Comparison of ENCODE assay signal across 10 cellular contexts in the genomic region with DNA sequence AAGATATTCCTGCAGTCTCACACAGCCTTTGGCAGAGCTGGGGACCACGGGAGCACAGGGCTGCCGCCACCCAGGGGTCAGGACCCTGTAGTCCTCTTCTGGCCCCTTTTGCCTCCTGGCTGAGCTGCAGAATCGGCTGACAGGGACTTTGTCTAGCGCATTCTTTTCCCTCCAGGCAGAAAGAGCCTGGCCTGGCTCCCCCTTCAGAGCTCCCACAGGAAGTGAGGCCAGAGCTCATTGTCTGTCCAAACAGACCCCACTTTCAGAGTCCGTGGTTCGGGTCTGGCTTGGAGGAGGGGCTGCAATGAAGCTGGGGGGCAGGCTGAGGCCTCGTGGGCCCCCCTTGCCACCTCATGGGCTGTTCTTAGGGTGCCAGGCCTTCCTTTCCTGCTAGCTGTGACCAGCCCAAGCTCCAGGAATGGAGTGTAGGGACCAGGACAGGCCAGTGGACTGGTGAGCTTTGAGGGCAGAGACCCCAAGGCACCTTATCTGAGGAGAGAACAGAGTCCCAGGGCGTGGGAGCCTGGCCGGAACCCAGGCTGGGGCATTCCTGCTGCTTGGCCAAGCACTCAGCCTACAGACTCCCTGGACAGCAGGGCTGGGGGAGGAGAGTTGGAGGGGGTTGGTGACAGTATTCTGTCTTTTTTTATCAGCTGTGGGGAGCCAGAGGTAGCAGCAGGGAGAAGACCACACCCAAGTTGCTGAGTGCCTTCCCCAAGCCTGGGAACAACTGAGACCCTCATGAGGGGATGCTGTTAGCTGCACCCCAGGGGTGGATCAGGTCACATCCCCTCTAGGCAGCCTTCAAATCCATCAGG. TPM values are rescaled to one million over a fixed set of nuclear protein-coding genes. Genes with fewer than 3 reads are reported as not detected.
DNase-seq lines count a peak whose midpoint lies in the region; ATAC-seq and TF ChIP-seq lines count a peak whose summit lies in the region.
"Had no signal": no experiment of that assay in that cellular context is flagged by ENCODE, and none has a peak within 500 bp of the region (broad histone marks: within the 10 kb centered on the region; RNA-seq: fewer than 3 reads in every experiment).

No MANE protein-coding gene starts in this region.

- H3K9me3 Mint-ChIP-seq in natural killer cell treated with Interleukin-12 subunit alpha and Interleukin-12 subunit beta and Interleukin-15 and Interleukin-18, amount 100 ng/mL, for 72 hours, result no peaks in the 10 kb centered on the region
- no peaks in the 10 kb centered on the region for H3K9me3 Mint-ChIP-seq in effector memory CD8-positive, alpha-beta T cell

- H3K9me3 ChIP-seq in ascending aorta (no peaks in the 10 kb centered on the region), gastrocnemius medialis (no peaks in the 10 kb centered on the region)

- peaks cover 8 to 21% of the 10 kb centered on the region in 2 donors for H3K4me1 Mint-ChIP-seq in natural killer cell treated with Interleukin-12 subunit alpha and Interleukin-12 subunit beta and Interleukin-15 and Interleukin-18, amount 100 ng/mL, for 72 hours (ENCODE audit: low read depth in 2 of 2)
- H3K4me1 Mint-ChIP-seq in effector memory CD8-positive, alpha-beta T cell (ENCODE audit: low read depth in 2 of 2), result peaks cover 26 to 36% of the 10 kb centered on the region in 2 donors

- no peaks in the 10 kb centered on the region for H3K27me3 Mint-ChIP-seq in natural killer cell treated with Interleukin-12 subunit alpha and Interleukin-12 subunit beta and Interleukin-15 and Interleukin-18, amount 100 ng/mL, for 72 hours
- no peaks in the 10 kb centered on the region for H3K27me3 Mint-ChIP-seq in effector memory CD8-positive, alpha-beta T cell
- H3K27me3 Mint-ChIP-seq: activated naive CD8-positive, alpha-beta T cell had no signal

- H3K36me3 Mint-ChIP-seq in natural killer cell treated with Interleukin-12 subunit alpha and Interleukin-12 subunit beta and Interleukin-15 and Interleukin-18, amount 100 ng/mL, for 72 hours, result no peaks in the 10 kb centered on the region
- peaks cover 3% of the 10 kb centered on the region for H3K36me3 Mint-ChIP-seq in effector memory CD8-positive, alpha-beta T cell (ENCODE audit: insufficient read depth)
- H3K36me3 Mint-ChIP-seq: activated naive CD8-positive, alpha-beta T cell had no signal

- H3K4me1 ChIP-seq in ascending aorta (peaks cover 9 to 24% of the 10 kb centered on the region in 2 donors), gastrocnemius medialis (peaks cover 28 to 34% of the 10 kb centered on the region in 2 donors)

- ATAC-seq in gastrocnemius medialis (no peak), HG02970 (IDR thresholded peaks at IDR 0.05; ENCODE audit: low FRiP score, unreplicated experiment) (no peak)
- ATAC-seq in natural killer cell treated with Interleukin-12 subunit alpha and Interleukin-12 subunit beta and Interleukin-15 and Interleukin-18, amount 100 ng/mL, for 72 hours, result no peak
- no peak for ATAC-seq in effector memory CD8-positive, alpha-beta T cell (replicated peaks)

- in situ Hi-C loops in gastrocnemius medialis (cut with MboI; ENCODE audit: low sequenced_read_pairs in 4 of 4), result no loop called here

- H3K36me3 ChIP-seq in ascending aorta (no peaks in the 10 kb centered on the region), gastrocnemius medialis (no peaks in the 10 kb centered on the region)

- DNase-seq in GM10266 (ENCODE audit: extremely low spot score), result peak; percentile 26
- no peak for DNase-seq in ascending aorta (ENCODE audit: low spot score in 2 of 2)
- DNase-seq in hippocampal formation (lab: John Stamatoyannopoulos, UW), result peak; percentile 67 to 78
- no peak for DNase-seq in gastrocnemius medialis
- DNase-seq in natural killer cell treated with Interleukin-12 subunit alpha and Interleukin-12 subunit beta and Interleukin-15 and Interleukin-18, amount 100 ng/mL, for 72 hours (ENCODE audit: low spot score), result no peak
- DNase-seq in DMS79 (lab: John Stamatoyannopoulos, UW), result no peak
- DNase-seq in effector memory CD8-positive, alpha-beta T cell, result no peak

- no peak overlapping the region for H3K4me3 Mint-ChIP-seq in natural killer cell treated with Interleukin-12 subunit alpha and Interleukin-12 subunit beta and Interleukin-15 and Interleukin-18, amount 100 ng/mL, for 72 hours
- peak overlapping the region in 1 of 2 donors; percentile 46 for H3K4me3 Mint-ChIP-seq in effector memory CD8-positive, alpha-beta T cell
- H3K4me3 Mint-ChIP-seq: activated naive CD8-positive, alpha-beta T cell had no signal

- no peak for TF ChIP-seq POLR2A in gastrocnemius medialis (IDR thresholded peaks at IDR 0.05)

- no peak overlapping the region for H3K27ac Mint-ChIP-seq in natural killer cell treated with Interleukin-12 subunit alpha and Interleukin-12 subunit beta and Interleukin-15 and Interleukin-18, amount 100 ng/mL, for 72 hours
- H3K27ac Mint-ChIP-seq in effector memory CD8-positive, alpha-beta T cell, result no peak overlapping the region
- H3K27ac Mint-ChIP-seq: activated naive CD8-positive, alpha-beta T cell had no signal

- intact Hi-C loops in ascending aorta (cut with DNase I), result no loop called here
- intact Hi-C loops in gastrocnemius medialis (cut with DNase I; ENCODE audit: low total_unique reads), result no loop called here

- H3K27ac ChIP-seq in ascending aorta (peak overlapping the region; percentile 69 to 74), gastrocnemius medialis (peak overlapping the region; percentile 35 to 79 (median 70))

- H3K4me3 ChIP-seq in ascending aorta (peak overlapping the region in 1 of 2 donors; percentile 8), gastrocnemius medialis (peak overlapping the region in 1 of 4 donors; percentile 28)

- TF ChIP-seq CTCF in GM10266 (IDR thresholded peaks at IDR 0.05; ENCODE audit: control insufficient read depth, insufficient read depth, low read depth, missing control alignments) (no peak), ascending aorta (IDR thresholded peaks at IDR 0.05) (no peak), gastrocnemius medialis (IDR thresholded peaks at IDR 0.05 in 4 of 5, conservative IDR thresholded peaks at IDR 0.05 in 1 of 5) (no peak)

- no peaks in the 10 kb centered on the region for H3K27me3 ChIP-seq in ascending aorta
- H3K27me3 ChIP-seq in gastrocnemius medialis, result no peaks in the 10 kb centered on the region

RNA-seq across cellular contexts. Expression of a gene that starts 4.7 kb away (rescaled TPM):
- total RNA-seq in ascending aorta (3.6 TPM), gastrocnemius medialis (10 to 100 TPM in 1 of 4 donors, 1 to 10 TPM in 3; 5.8 to 12.5 (median 7.9) TPM)
- total RNA-seq in natural killer cell treated with Interleukin-12 subunit alpha and Interleukin-12 subunit beta and Interleukin-15 and Interleukin-18, amount 100 ng/mL, for 72 hours, result 1 to 10 TPM; 1.5 to 2.6 TPM

RNA-seq across cellular contexts. Expression of a gene that starts 28.9 kb away (rescaled TPM):
- total RNA-seq in ascending aorta (1.3 TPM), gastrocnemius medialis (1 to 10 TPM in 1 of 4 donors, under 1 TPM in 2, not detected in 1; 0.19 to 2.3 (median 0.84) TPM)
- 10 to 100 TPM in 1 of 2 donors, 1 to 10 TPM in 1; 4.7 to 16.2 TPM for total RNA-seq in natural killer cell treated with Interleukin-12 subunit alpha and Interleukin-12 subunit beta and Interleukin-15 and Interleukin-18, amount 100 ng/mL, for 72 hours

RNA-seq across cellular contexts. Expression of a gene that starts 40.3 kb away (rescaled TPM):
- total RNA-seq in ascending aorta (134 TPM), gastrocnemius medialis (100 to 1,000 TPM in 1 of 4 donors, 10 to 100 TPM in 3; 97.6 to 116 (median 98.7) TPM)
- 100 to 1,000 TPM; 178 to 205 TPM for total RNA-seq in natural killer cell treated with Interleukin-12 subunit alpha and Interleukin-12 subunit beta and Interleukin-15 and Interleukin-18, amount 100 ng/mL, for 72 hours

RNA-seq across cellular contexts. Expression of a gene that starts 52.8 kb away (rescaled TPM):
- total RNA-seq in ascending aorta (not detected), gastrocnemius medialis (1 to 10 TPM in 1 of 4 donors, not detected in 3; 3.1 TPM)
- not detected for total RNA-seq in natural killer cell treated with Interleukin-12 subunit alpha and Interleukin-12 subunit beta and Interleukin-15 and Interleukin-18, amount 100 ng/mL, for 72 hours
- total RNA-seq: mesenteric fat pad had no signal

Comparison
In these comparisons a context has a peak if more than half of its experiments do, and no peak if none do; other contexts are left out.
1. DNase-seq: peak in GM10266 (single experiment) and hippocampal formation (2 of 2); none in ascending aorta (0 of 2), gastrocnemius medialis (0 of 2), natural killer cell treated with Interleukin-12 subunit alpha and Interleukin-12 subunit beta and Interleukin-15 and Interleukin-18, amount 100 ng/mL, for 72 hours (single experiment), DMS79 (single experiment) and effector memory CD8-positive, alpha-beta T cell (0 of 3).